In the genomic region with DNA sequence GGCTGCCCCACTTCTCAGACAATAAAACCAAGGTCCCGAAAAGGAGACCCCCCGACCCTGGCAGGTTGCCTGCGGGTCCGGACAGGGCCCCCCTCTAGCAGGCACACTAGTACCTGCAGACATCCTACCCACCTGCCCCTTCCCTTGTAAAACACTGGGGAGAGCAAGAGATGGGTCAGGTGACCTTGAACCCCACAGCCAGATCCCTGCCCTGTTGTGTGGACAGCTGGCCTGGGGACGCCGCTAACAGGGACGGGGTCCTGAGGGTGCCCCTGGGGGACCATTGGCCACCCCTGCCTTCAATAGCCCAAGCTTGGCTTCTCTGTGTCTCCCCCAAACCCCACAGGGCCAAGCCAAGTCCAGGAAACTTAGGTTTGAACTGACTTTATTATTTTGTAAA, we compare ENCODE assay signal across 16 cellular contexts. TPM values are rescaled to one million over a fixed set of nuclear protein-coding genes. Genes with fewer than 3 reads are reported as not detected.
DNase-seq lines count a peak whose midpoint lies in the region; ATAC-seq and TF ChIP-seq lines count a peak whose summit lies in the region.
"Had no signal": no experiment of that assay in that cellular context is flagged by ENCODE, and none has a peak within 500 bp of the region (broad histone marks: within the 10 kb centered on the region; RNA-seq: fewer than 3 reads in every experiment).

No MANE protein-coding gene starts in this region.

- intact Hi-C loops in Right ventricle myocardium inferior (cut with DNase I) = no loop called here

- H3K27ac ChIP-seq in right atrium auricular region (no peak overlapping the region), RWPE1 (0 out of 2 replicates have a peak overlapping the region, but pooled peaks have one; percentile 9), endodermal cell (ENCODE audit: low read depth, low read length) (peak overlapping the region; percentile 44), neural progenitor cell (no peak overlapping the region), GM23248 (no peak overlapping the region), suprapubic skin (no peak overlapping the region)
- H3K27ac ChIP-seq: 22Rv1, C4-2B had no signal

- no peak overlapping the region for H3K27ac Mint-ChIP-seq in endodermal cell
- H3K27ac Mint-ChIP-seq in neural progenitor cell = no peak overlapping the region
- H3K27ac Mint-ChIP-seq: CD4-positive, alpha-beta T cell; IgD-negative memory B cell had no signal

- H3K36me3 ChIP-seq in right atrium auricular region (peaks cover 19% of the 10 kb centered on the region), endodermal cell (ENCODE audit: control insufficient read depth, insufficient read depth, low read length) (no peaks in the 10 kb centered on the region), neural progenitor cell (no peaks in the 10 kb centered on the region), GM23248 (ENCODE audit: low read depth) (no peaks in the 10 kb centered on the region), suprapubic skin (peaks cover 22% of the 10 kb centered on the region)

- POLR2A ChIA-PET in RWPE1 (lab: Yijun Ruan, JAX; ENCODE audit: low non-redundant PET) = no interaction called here

- H3K27me3 Mint-ChIP-seq in endodermal cell (ENCODE audit: insufficient read depth) (no peaks in the 10 kb centered on the region), neural progenitor cell (ENCODE audit: insufficient read depth, low read depth) (peaks cover 19% of the 10 kb centered on the region)
- H3K27me3 Mint-ChIP-seq: CD4-positive, alpha-beta T cell had no signal

- TF ChIP-seq POLR2A in suprapubic skin (IDR thresholded peaks at IDR 0.05) = no peak

- CTCF ChIA-PET in RWPE1 (lab: Yijun Ruan, JAX) = interaction anchor here (0.6 to 0.7 kb wide), 2 partner anchors 8 to 39 kb away, joined by 3 to 4 read pairs; no protein-coding TSS in a partner anchor

- peaks cover 10% of the 10 kb centered on the region for H3K4me1 Mint-ChIP-seq in endodermal cell
- peaks cover 60% of the 10 kb centered on the region for H3K4me1 Mint-ChIP-seq in neural progenitor cell
- H3K4me1 Mint-ChIP-seq: IgD-negative memory B cell had no signal

- in situ Hi-C loops in GM23248 (cut with MboI) = no loop called here

- H3K9me3 Mint-ChIP-seq in endodermal cell (no peaks in the 10 kb centered on the region), neural progenitor cell (no peaks in the 10 kb centered on the region)
- H3K9me3 Mint-ChIP-seq: CD4-positive, alpha-beta T cell; IgD-negative memory B cell had no signal

- H3K9me2 ChIP-seq in GM23248 (ENCODE audit: insufficient read depth) = no peaks in the 10 kb centered on the region

- H3K36me3 Mint-ChIP-seq in endodermal cell (ENCODE audit: low read depth) = peaks cover under 1% of the 10 kb centered on the region
- no peaks in the 10 kb centered on the region for H3K36me3 Mint-ChIP-seq in neural progenitor cell
- H3K36me3 Mint-ChIP-seq: IgD-negative memory B cell had no signal

- H4K20me1 ChIP-seq in neural progenitor cell (ENCODE audit: low read depth) (no peaks in the 10 kb centered on the region), GM23248 (ENCODE audit: insufficient read depth) (no peaks in the 10 kb centered on the region)

- ATAC-seq in Right ventricle myocardium inferior = no peak
- ATAC-seq: A549 had no signal

- no peak overlapping the region for H3K9ac ChIP-seq in endodermal cell (ENCODE audit: extremely low read depth, low read length, poor library complexity, severe bottlenecking)
- H3K9ac ChIP-seq in neural progenitor cell = no peak overlapping the region
- no peak overlapping the region for H3K9ac ChIP-seq in GM23248

- H3F3A ChIP-seq in neural progenitor cell (ENCODE audit: low read depth) (peaks cover 19% of the 10 kb centered on the region), GM23248 (ENCODE audit: insufficient read depth) (0 out of 2 replicates have a peak, but pooled peaks cover 3% of the 10 kb centered on the region)

- H3K27me3 ChIP-seq in right atrium auricular region = no peaks in the 10 kb centered on the region
- no peaks in the 10 kb centered on the region for H3K27me3 ChIP-seq in endodermal cell (ENCODE audit: control insufficient read depth, insufficient read depth, low read length, poor library complexity, severe bottlenecking)
- no peaks in the 10 kb centered on the region for H3K27me3 ChIP-seq in neural progenitor cell
- H3K27me3 ChIP-seq in GM23248 (replicated peaks; ENCODE audit: insufficient read depth) = no peaks in the 10 kb centered on the region
- H3K27me3 ChIP-seq in suprapubic skin = no peaks in the 10 kb centered on the region

- no peak for TF ChIP-seq EP300 in suprapubic skin (IDR thresholded peaks at IDR 0.05)

- H3K4me3 ChIP-seq in right atrium auricular region (no peak overlapping the region), endodermal cell (ENCODE audit: low read length) (no peak overlapping the region), neural progenitor cell (no peak overlapping the region), GM23248 (no peak overlapping the region), suprapubic skin (no peak overlapping the region)
- H3K4me3 ChIP-seq: A549 had no signal

- TF ChIP-seq CTCF in right atrium auricular region (IDR thresholded peaks at IDR 0.05) = no peak
- TF ChIP-seq CTCF in RWPE1 (conservative IDR thresholded peaks at IDR 0.05; ENCODE audit: low read depth) = no peak
- no peak for TF ChIP-seq CTCF in endodermal cell (conservative IDR thresholded peaks at IDR 0.05)
- TF ChIP-seq CTCF in neural progenitor cell (IDR thresholded peaks at IDR 0.05) = no peak
- TF ChIP-seq CTCF in suprapubic skin (IDR thresholded peaks at IDR 0.05) = no peak

- H3K4me1 ChIP-seq in right atrium auricular region = peaks cover 0 to 40% of the 10 kb centered on the region in 2 donors
- peaks cover 3% of the 10 kb centered on the region for H3K4me1 ChIP-seq in endodermal cell (ENCODE audit: control insufficient read depth, insufficient read depth, low read length)
- H3K4me1 ChIP-seq in neural progenitor cell = peaks cover 56% of the 10 kb centered on the region
- peaks cover 6% of the 10 kb centered on the region for H3K4me1 ChIP-seq in GM23248 (ENCODE audit: insufficient read depth)
- H3K4me1 ChIP-seq in suprapubic skin = peaks cover 17% of the 10 kb centered on the region

- H3K4me3 Mint-ChIP-seq in endodermal cell (no peak overlapping the region), neural progenitor cell (no peak overlapping the region)
- H3K4me3 Mint-ChIP-seq: CD4-positive, alpha-beta T cell; IgD-negative memory B cell had no signal

- no peak overlapping the region for H2AFZ ChIP-seq in neural progenitor cell (replicated peaks)
- H2AFZ ChIP-seq in GM23248 = no peak overlapping the region

- DNase-seq in Right ventricle myocardium inferior (ENCODE audit: missing footprints) (peak; percentile 14), right atrium auricular region (ENCODE audit: low spot score) (no peak), RWPE1 (ENCODE audit: low spot score) (no peak), endodermal cell (no peak), neural progenitor cell (ENCODE audit: low spot score) (no peak), GM23248 (no peak), suprapubic skin (ENCODE audit: low spot score in 2 of 2) (no peak), mesenteric fat pad (ENCODE audit: low spot score) (no peak)
- DNase-seq: AML-193; Caco-2; CD4-positive, alpha-beta T cell; HCEC 1CT had no signal

- H3K4me2 ChIP-seq in neural progenitor cell = peak overlapping the region; percentile 38
- no peak overlapping the region for H3K4me2 ChIP-seq in GM23248 (ENCODE audit: unreplicated experiment)
- H3K4me2 ChIP-seq: A549 had no signal

- H3K79me2 ChIP-seq in neural progenitor cell (ENCODE audit: low read depth) (no peaks in the 10 kb centered on the region), GM23248 (ENCODE audit: insufficient read depth) (no peaks in the 10 kb centered on the region)

- 94% methylated on average over 7 of the region's 7 CpGs; no CpG with 5 or more reads in 1 of the 2 experiments for WGBS in endodermal cell (ENCODE audit: insufficient coverage in 1 of 2, insufficient read length in 1 of 2), 2 experiments
- WGBS in GM23248 (ENCODE audit: low coverage in 1 of 2, low lambda C conversion rate in 2 of 2, missing lambda C conversion rate in 2 of 2), 2 experiments = 84 to 89% methylated on average over 7 of the region's 7 CpGs
- WGBS in suprapubic skin = 71% methylated on average over 7 of the region's 7 CpGs

- H3K9me3 ChIP-seq in right atrium auricular region = no peaks in the 10 kb centered on the region
- H3K9me3 ChIP-seq in endodermal cell (ENCODE audit: control insufficient read depth, low read length) = no peaks in the 10 kb centered on the region
- H3K9me3 ChIP-seq in neural progenitor cell (ENCODE audit: low read depth) = no peaks in the 10 kb centered on the region
- H3K9me3 ChIP-seq in GM23248 (ENCODE audit: low read depth) = no peaks in the 10 kb centered on the region
- H3K9me3 ChIP-seq in suprapubic skin = no peaks in the 10 kb centered on the region
- H3K9me3 ChIP-seq: A549, Caco-2 had no signal

RNA-seq across cellular contexts. Expression of gene UBAC1, which starts 45.0 kb away (rescaled TPM):
- total RNA-seq in Right ventricle myocardium inferior = 119 TPM
- 10 to 100 TPM; 58.6 to 76.9 TPM for total RNA-seq in right atrium auricular region
- total RNA-seq in endodermal cell = 10 to 100 TPM; 47.9 to 48.4 TPM
- 43.3 TPM for polyA plus RNA-seq in endodermal cell (2013, experiment 1 of 2)
- 38.8 TPM for polyA plus RNA-seq in endodermal cell (2013, experiment 2 of 2)
- 53.6 and 66.0 TPM in 2 replicates for total RNA-seq in neural progenitor cell (ENCODE audit: low replicate concordance)
- total RNA-seq in GM23248 (2014; rRNA removed; shearing (Covaris generic)) = 45.9 and 54.3 TPM in 2 replicates
- 29.3 and 29.4 TPM in 2 replicates for polyA plus RNA-seq in GM23248 (2016; fragmentation: Nextera tagmentation; extraction: Ambion mirVana)
- total RNA-seq in suprapubic skin = 10 to 100 TPM; 68.2 to 94.5 (median 83.8) TPM
- total RNA-seq in mesenteric fat pad = 36.3 TPM

Comparison
In these comparisons a context has a peak if more than half of its experiments do, and no peak if none do; other contexts are left out.
1. H3K27ac ChIP-seq: peak in RWPE1 (single experiment) and endodermal cell (single experiment); none in right atrium auricular region (0 of 2), neural progenitor cell (single experiment), GM23248 (single experiment) and suprapubic skin (single experiment).